ENCODE assay signal across 8 cellular contexts in the genomic region with DNA sequence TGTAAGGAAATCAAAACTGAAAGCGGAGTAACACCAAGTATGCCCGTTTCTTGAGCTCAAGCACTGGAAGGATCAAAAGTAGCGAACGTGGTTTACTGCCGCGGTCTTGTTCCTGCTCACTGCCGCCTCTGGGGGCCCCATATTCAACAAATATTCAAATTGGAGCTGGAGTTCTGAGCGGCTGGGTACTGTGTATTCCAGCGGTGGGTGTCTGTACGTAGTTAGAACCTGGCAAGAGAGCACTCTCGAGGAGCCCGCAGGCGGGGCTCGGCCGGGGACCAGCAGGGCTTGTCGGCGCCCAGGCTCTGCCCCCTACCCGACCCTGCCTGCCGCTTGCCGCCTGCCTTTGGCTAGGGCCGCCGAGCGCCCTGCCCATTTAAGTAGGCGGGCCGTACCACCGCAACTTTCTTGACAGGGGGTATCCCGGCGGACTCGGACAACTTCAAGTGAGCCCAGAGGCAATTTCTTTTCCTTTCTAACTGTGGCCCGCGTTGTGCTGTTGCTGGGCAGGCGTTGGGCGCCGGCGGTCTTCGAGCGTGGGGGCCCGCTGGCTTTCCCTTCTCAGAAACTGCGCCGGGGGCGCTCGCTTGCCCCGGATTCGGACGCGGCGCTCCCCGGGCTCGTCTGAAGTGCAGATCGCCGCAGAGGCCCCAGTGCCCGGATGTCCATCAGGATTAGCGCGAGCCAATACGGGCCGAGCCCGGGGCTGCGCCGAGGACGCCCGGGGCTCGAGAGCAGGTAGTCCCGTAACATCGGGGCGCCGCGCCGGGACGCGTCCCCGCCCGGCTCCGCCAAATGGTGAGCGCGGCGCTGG.
DNase-seq lines count a peak whose midpoint lies in the region; ATAC-seq, FAIRE-seq and TF ChIP-seq lines count a peak whose summit lies in the region.

No MANE protein-coding gene starts in this region.

- peak overlapping the region; percentile 65 for H2AFZ ChIP-seq in Loucy (ENCODE audit: low read length)

- intact Hi-C loops in stomach (cut with DNase I; ENCODE audit: low total_unique reads) = no loop called here

- H3K9me3 Mint-ChIP-seq in neural crest cell = no peaks in the 10 kb centered on the region

- H3K4me3 Mint-ChIP-seq in neural crest cell = peak overlapping the region; percentile 97

- H3K27me3 ChIP-seq in H7 (ENCODE audit: control insufficient read depth, insufficient read depth, low read length) (no peaks in the 10 kb centered on the region; the same call in 1 of the 2 replicates), Loucy (ENCODE audit: insufficient read depth, low read length, poor library complexity, severe bottlenecking) (no peaks in the 10 kb centered on the region), RWPE2 (ENCODE audit: insufficient read depth, poor library complexity, severe bottlenecking) (no peaks in the 10 kb centered on the region), stomach (no peaks in the 10 kb centered on the region)

- H3K27ac ChIP-seq in RWPE2 (ENCODE audit: poor library complexity, severe bottlenecking) (peak overlapping the region; percentile 82), stomach (peak overlapping the region; percentile 94 to 98 (median 96))

- peak in 2 of 4 donors; percentile 83 to 91 for TF ChIP-seq POLR2A in stomach (IDR thresholded peaks at IDR 0.05)

- peak; percentile 42 for TF ChIP-seq CTCF in Loucy (conservative IDR thresholded peaks at IDR 0.05; ENCODE audit: low read length)
- peak; percentile 5 for TF ChIP-seq CTCF in RWPE2 (IDR thresholded peaks at IDR 0.05; ENCODE audit: poor library complexity, severe bottlenecking)
- TF ChIP-seq CTCF in fibroblast of villous mesenchyme (IDR thresholded peaks at IDR 0.05; ENCODE audit: insufficient read depth, low read depth, low read length) = peak; percentile 23
- TF ChIP-seq CTCF in neural crest cell (conservative IDR thresholded peaks at IDR 0.05) = peak; percentile 53
- TF ChIP-seq CTCF in stomach (IDR thresholded peaks at IDR 0.05) = peak in 2 of 7 experiments; percentile 7 to 33

- H3K4me2 ChIP-seq in Loucy (ENCODE audit: low read depth, low read length, poor library complexity, severe bottlenecking) = peak overlapping the region; percentile 96

- peak; percentile 50 for FAIRE-seq in G401.6 (lab: Jason Lieb, UNC)

- peaks cover 58% of the 10 kb centered on the region for H3K4me1 Mint-ChIP-seq in neural crest cell

- H3K9me2 ChIP-seq in Loucy (replicated peaks; ENCODE audit: low read depth, low read length) = no peaks in the 10 kb centered on the region

- H3K9ac ChIP-seq in Loucy (ENCODE audit: low read depth, low read length, poor library complexity, severe bottlenecking) = peak overlapping the region; percentile 87

- H3K36me3 ChIP-seq in H7 (replicated peaks; ENCODE audit: control insufficient read depth, insufficient read depth, low read length) = no peaks in the 10 kb centered on the region
- H3K36me3 ChIP-seq in Loucy (ENCODE audit: insufficient read depth, low read length) = no peaks in the 10 kb centered on the region
- H3K36me3 ChIP-seq in RWPE2 (ENCODE audit: low read depth) = no peaks in the 10 kb centered on the region
- no peaks in the 10 kb centered on the region for H3K36me3 ChIP-seq in stomach

- DNase-seq in H7 (peak; percentile 95), RWPE2 (ENCODE audit: low spot score) (peak; percentile 94), fibroblast of villous mesenchyme (ENCODE audit: low read depth) (peak; percentile 95), neural crest cell (ENCODE audit: low read depth, low spot score) (peak; percentile 91), stomach (peak; percentile 95)
- peak; percentile 95 for DNase-seq in activated effector memory CD4-positive, alpha-beta T cell treated with anti-CD3 and anti-CD28 coated beads, Interleukin-2, amount 50 U/mL, for 16 hours

- H3K27me3 Mint-ChIP-seq in neural crest cell (ENCODE audit: low read depth) = no peaks in the 10 kb centered on the region

- H3K4me3 ChIP-seq in H7 (ENCODE audit: insufficient read depth, low read depth, low read length) (peak overlapping the region; percentile 60), Loucy (ENCODE audit: low read length, poor library complexity, severe bottlenecking) (peak overlapping the region; percentile 89), RWPE2 (ENCODE audit: severe bottlenecking) (peak overlapping the region; percentile 68), fibroblast of villous mesenchyme (ENCODE audit: low read depth, low read length) (peak overlapping the region; percentile 95), stomach (peak overlapping the region; percentile 66 to 81 (median 80))

- peaks cover 48% of the 10 kb centered on the region for H4K20me1 ChIP-seq in Loucy (ENCODE audit: insufficient read depth, low read length, poor library complexity, severe bottlenecking)

- peaks cover 7% of the 10 kb centered on the region; the same call in 1 of the 2 replicates for H3F3A ChIP-seq in Loucy (ENCODE audit: low read depth)

- no peaks in the 10 kb centered on the region for H3K9me3 ChIP-seq in Loucy (ENCODE audit: insufficient read depth, low read depth, low read length)
- H3K9me3 ChIP-seq in RWPE2 (ENCODE audit: severe bottlenecking) = no peaks in the 10 kb centered on the region
- H3K9me3 ChIP-seq in stomach = no peaks in the 10 kb centered on the region

- peaks cover 52% of the 10 kb centered on the region for H3K4me1 ChIP-seq in Loucy (ENCODE audit: insufficient read depth, low read length, poor library complexity, severe bottlenecking)
- H3K4me1 ChIP-seq in RWPE2 (ENCODE audit: insufficient read depth, poor library complexity, severe bottlenecking) = peaks cover 34% of the 10 kb centered on the region
- peaks cover 10 to 56% (median 55%) of the 10 kb centered on the region in 4 donors for H3K4me1 ChIP-seq in stomach

- no peak for TF ChIP-seq EP300 in stomach (IDR thresholded peaks at IDR 0.05)

- WGBS in stomach, 5 donors = 0% methylated on average over 41 to 76 of the region's 76 CpGs

- peak overlapping the region; percentile 99 for H3K27ac Mint-ChIP-seq in neural crest cell (ENCODE audit: unreplicated experiment)

- H3K79me2 ChIP-seq in Loucy (ENCODE audit: insufficient read depth, low read length) = peaks cover 82% of the 10 kb centered on the region

- ATAC-seq in RWPE2 (ENCODE audit: low read depth) = peak; percentile 84

- no peaks in the 10 kb centered on the region for H3K36me3 Mint-ChIP-seq in neural crest cell (ENCODE audit: low read depth)

Comparison
In these comparisons a context has a peak if more than half of its experiments do, and no peak if none do; other contexts are left out.
1. Peak in every context shown above with its lines: DNase-seq, ATAC-seq, H3K4me3 ChIP-seq and H3K27ac ChIP-seq.